In the genomic region with DNA sequence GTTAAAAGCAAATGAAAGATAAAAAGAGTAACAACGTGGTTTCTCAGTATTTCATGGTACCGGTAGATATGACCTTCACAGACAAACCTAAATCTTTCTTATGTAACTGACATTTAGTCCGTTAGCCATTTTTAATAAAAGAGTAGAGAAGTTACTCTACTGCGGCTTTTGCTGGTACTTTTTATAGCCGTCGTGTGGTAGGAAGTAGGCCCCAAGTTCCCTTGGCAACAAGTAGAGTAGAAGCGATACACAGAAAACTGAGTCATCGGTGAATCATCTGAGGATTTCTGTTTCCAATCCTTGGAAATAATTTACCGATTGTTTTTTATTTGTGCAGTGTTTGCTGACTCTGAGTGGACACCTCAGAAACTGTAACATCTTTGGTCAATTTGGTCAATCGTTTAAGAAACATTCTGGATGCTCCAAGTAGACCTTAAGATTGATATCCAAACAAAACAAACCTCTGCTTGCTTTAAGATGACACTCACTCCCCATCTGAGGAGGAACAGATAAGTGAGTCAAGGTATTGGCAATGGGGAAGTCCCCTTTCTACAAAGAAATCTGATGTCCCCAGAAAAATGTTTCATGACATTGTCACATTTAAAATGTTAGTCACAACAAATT, we compare ENCODE assay signal across 9 cellular contexts.
A peak's percentile ranks its signal among the peaks of the same experiment; 100 is the strongest.
DNase-seq lines count a peak whose midpoint lies in the region; ATAC-seq lines count a peak whose summit lies in the region.
"Had no signal": no experiment of that assay in that cellular context is flagged by ENCODE, and none has a peak within 500 bp of the region (broad histone marks: within the 10 kb centered on the region; RNA-seq: fewer than 3 reads in every experiment).

No MANE protein-coding gene starts in this region.

- H3K36me3 Mint-ChIP-seq in activated naive CD8-positive, alpha-beta T cell treated with anti-CD3 and anti-CD28 coated beads, Interleukin-2, amount 50 U/mL, for 24 hours (ENCODE audit: low read depth), result peaks cover 5% of the 10 kb centered on the region

- DNase-seq in Right ventricle myocardium inferior (ENCODE audit: missing footprints), result no peak
- no peak for DNase-seq in cardiac septum (ENCODE audit: low spot score)
- DNase-seq in SK-MEL-5 (ENCODE audit: low read depth, low spot score), result peak; percentile 86
- DNase-seq in activated naive CD8-positive, alpha-beta T cell treated with anti-CD3 and anti-CD28 coated beads, Interleukin-2, amount 50 U/mL, for 24 hours, result peak; percentile 43
- peak; percentile 68 for DNase-seq in inferior parietal cortex (ENCODE audit: extremely low spot score)
- peak; percentile 11 to 36 (median 30) for DNase-seq in stimulated activated CD4-positive, alpha-beta T cell treated with anti-CD3 and anti-CD28 coated beads, TNF-alpha, amount 100 ng/mL, for 48 hours (ENCODE audit: low read depth in 3 of 3)
- no peak for DNase-seq in H7
- DNase-seq: psoas muscle had no signal

- H3K4me1 Mint-ChIP-seq in activated naive CD8-positive, alpha-beta T cell treated with anti-CD3 and anti-CD28 coated beads, Interleukin-2, amount 50 U/mL, for 24 hours, result peaks cover 52% of the 10 kb centered on the region

- no peak overlapping the region for H3K4me3 ChIP-seq in H7 (ENCODE audit: insufficient read depth, low read depth, low read length)
- H3K4me3 ChIP-seq: psoas muscle had no signal

- H3K27me3 ChIP-seq in H7 (ENCODE audit: control insufficient read depth, insufficient read depth, low read length), result no peaks in the 10 kb centered on the region

- H3K27me3 Mint-ChIP-seq in activated naive CD8-positive, alpha-beta T cell treated with anti-CD3 and anti-CD28 coated beads, Interleukin-2, amount 50 U/mL, for 24 hours, result no peaks in the 10 kb centered on the region

- ATAC-seq in Right ventricle myocardium inferior (peak; percentile 54), HG03095 (IDR thresholded peaks at IDR 0.05; ENCODE audit: unreplicated experiment) (peak; percentile 99)
- ATAC-seq in activated naive CD8-positive, alpha-beta T cell treated with anti-CD3 and anti-CD28 coated beads, Interleukin-2, amount 50 U/mL, for 24 hours, result peak; percentile 89

- in situ Hi-C loops in SK-MEL-5 (cut with HindIII; ENCODE audit: low pct_unique_long_range_greater_than_20kb, low sequenced_read_pairs), result no loop called here

- intact Hi-C loops in Right ventricle myocardium inferior (cut with DNase I), result loop anchor here (5.0 kb wide), 1 partner anchor 63 kb away; a partner anchor contains a TSS
- intact Hi-C loops in cardiac septum (cut with DNase I), result no loop called here

- H3K4me3 Mint-ChIP-seq in activated naive CD8-positive, alpha-beta T cell treated with anti-CD3 and anti-CD28 coated beads, Interleukin-2, amount 50 U/mL, for 24 hours, result peak overlapping the region; percentile 76

- peak overlapping the region; percentile 94 for H3K27ac Mint-ChIP-seq in activated naive CD8-positive, alpha-beta T cell treated with anti-CD3 and anti-CD28 coated beads, Interleukin-2, amount 50 U/mL, for 24 hours

- H3K9me3 Mint-ChIP-seq in activated naive CD8-positive, alpha-beta T cell treated with anti-CD3 and anti-CD28 coated beads, Interleukin-2, amount 50 U/mL, for 24 hours, result peaks cover 19% of the 10 kb centered on the region

- no peaks in the 10 kb centered on the region for H3K36me3 ChIP-seq in H7 (replicated peaks; ENCODE audit: control insufficient read depth, insufficient read depth, low read length)

Comparison
In these comparisons a context has a peak if more than half of its experiments do, and no peak if none do; other contexts are left out.
1. DNase-seq: peak in SK-MEL-5 (single experiment), activated naive CD8-positive, alpha-beta T cell treated with anti-CD3 and anti-CD28 coated beads, Interleukin-2, amount 50 U/mL, for 24 hours (single experiment), inferior parietal cortex (single experiment) and stimulated activated CD4-positive, alpha-beta T cell treated with anti-CD3 and anti-CD28 coated beads, TNF-alpha, amount 100 ng/mL, for 48 hours (3 of 3); none in Right ventricle myocardium inferior (single experiment), cardiac septum (single experiment) and H7 (single experiment).
2. Peak in every context shown above with its lines, with median percentiles within 50 percentile points of each other: ATAC-seq.